Comparison of ENCODE assay signal across 1 cellular context in genomic region chr1:184535191-184535970, GRCh38.
TF ChIP-seq lines count a peak whose summit lies in the region.

No MANE protein-coding gene starts in this region.

TF ChIP-seq in liver, 16 proteins besides CTCF, POLR2A, EP300 and RAD21 (continued from another document):
- peak; percentile 20 for TF ChIP-seq YY1 (IDR thresholded peaks at IDR 0.05)
- no peak for TF ChIP-seq HNF4G (IDR thresholded peaks at IDR 0.05)
- TF ChIP-seq RXRA (IDR thresholded peaks at IDR 0.05), result peak in 1 of 2 donors; percentile 11
- TF ChIP-seq REST (IDR thresholded peaks at IDR 0.05), result no peak
- peak; percentile 74 for TF ChIP-seq NR2F2 (IDR thresholded peaks at IDR 0.05)
- no peak for TF ChIP-seq MAX (IDR thresholded peaks at IDR 0.05)
- no peak for TF ChIP-seq EGR1 (IDR thresholded peaks at IDR 0.05; ENCODE audit: low read depth in 2 of 2)
- TF ChIP-seq JUND (IDR thresholded peaks at IDR 0.05), result no peak
- no peak for TF ChIP-seq GABPA (IDR thresholded peaks at IDR 0.05 in 1 of 2, conservative IDR thresholded peaks at IDR 0.05 in 1 of 2)
- TF ChIP-seq TAF1 (conservative IDR thresholded peaks at IDR 0.05), result no peak
- TF ChIP-seq FOXA2 (IDR thresholded peaks at IDR 0.05), result no peak
- TF ChIP-seq HNF4A (conservative IDR thresholded peaks at IDR 0.05), result no peak
- peak; percentile 39 for TF ChIP-seq SP1 (IDR thresholded peaks at IDR 0.05)
- no peak for TF ChIP-seq FOXA1 (IDR thresholded peaks at IDR 0.05)
